ENCODE assay signal across 6 cellular contexts in the genomic region with DNA sequence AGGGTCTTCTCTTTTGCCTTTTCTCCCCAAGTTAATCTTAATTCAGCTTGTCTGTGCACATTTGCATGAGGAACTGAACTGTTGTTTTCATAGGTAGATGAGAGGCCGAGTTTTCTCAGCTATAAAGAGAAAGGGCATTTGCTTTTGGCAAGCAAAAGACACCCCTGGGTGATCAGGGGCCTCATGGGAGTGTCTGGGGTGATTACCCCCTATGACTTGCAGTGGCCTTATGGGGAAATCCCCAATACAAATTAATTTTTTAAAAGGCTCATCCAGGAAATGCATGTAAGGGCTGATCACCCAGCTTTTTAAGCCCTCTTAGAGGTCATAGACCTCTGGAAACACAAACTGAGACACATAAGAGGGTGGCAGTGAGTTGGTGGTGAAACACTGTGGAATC. TPM values are rescaled to one million over a fixed set of nuclear protein-coding genes. Genes with fewer than 3 reads are reported as not detected.
"Had no signal": no experiment of that assay in that cellular context is flagged by ENCODE, and none has a peak within 500 bp of the region (broad histone marks: within the 10 kb centered on the region; RNA-seq: fewer than 3 reads in every experiment).

No MANE protein-coding gene starts in this region.

- H3K4me1 Mint-ChIP-seq: GM23338, H9 had no signal

- H3K27ac Mint-ChIP-seq: GM23338, H9 had no signal

- H3K4me3 Mint-ChIP-seq: GM23338, H9 had no signal

- ATAC-seq: GM23338, HepG2 had no signal

- DNase-seq: H9, HCEC 1CT had no signal

- H3K36me3 Mint-ChIP-seq: IgD-negative memory B cell had no signal

RNA-seq across cellular contexts. Expression of a gene that starts 56.4 kb away (rescaled TPM):
- total RNA-seq: HepG2, HT-29 had no signal
